Comparison of ENCODE assay signal across 8 cellular contexts in genomic region chr9:129834489-129835127, GRCh38. TPM values are rescaled to one million over a fixed set of nuclear protein-coding genes. Genes with fewer than 3 reads are reported as not detected.
A peak's percentile ranks its signal among the peaks of the same experiment; 100 is the strongest.
DNase-seq lines count a peak whose midpoint lies in the region; ATAC-seq, FAIRE-seq and TF ChIP-seq lines count a peak whose summit lies in the region.

No MANE protein-coding gene starts in this region.

- no peak for TF ChIP-seq RAD21 in H1 (IDR thresholded peaks at IDR 0.05 in 1 of 2, conservative IDR thresholded peaks at IDR 0.05 in 1 of 2; ENCODE audit: low read depth in 2 of 2, low read length in 2 of 2)

- no peak overlapping the region for H4K5ac ChIP-seq in H1 (ENCODE audit: insufficient read length, low read depth, low read length)

- peak overlapping the region; percentile 80 to 100 (median 99) for H3K4me3 ChIP-seq in H1 (ENCODE audit: extremely low read depth in 1 of 4, insufficient read depth in 2 of 4, low read depth in 3 of 4, low read length in 4 of 4)
- H3K4me3 ChIP-seq in aorta (ENCODE audit: low read length in 2 of 2): peak overlapping the region; percentile 66 to 72

- peak overlapping the region in 3 of 4 experiments; percentile 69 to 73 (median 71); a peak in 6 of 7 replicates for H3K9ac ChIP-seq in H1 (replicated peaks in 1 of 4; ENCODE audit: extremely low read depth in 1 of 4, low read depth in 3 of 4, low read length in 3 of 4)

- WGBS in H1 (ENCODE audit: extremely low coverage in 1 of 2, insufficient coverage in 1 of 2, insufficient read length in 1 of 2, insufficient replicate concordance in 2 of 2, low coverage in 1 of 2, low lambda C conversion rate in 2 of 2, missing lambda C conversion rate in 1 of 2), 2 experiments: 9% methylated on average over 32 of the region's 32 CpGs; no CpG with 5 or more reads in 1 of the 2 experiments
- 1% methylated on average over 32 of the region's 32 CpGs for WGBS in aorta, 2 donors

- peak overlapping the region; percentile 90; the same call in 1 of the 2 replicates for H4K8ac ChIP-seq in H1 (ENCODE audit: extremely low read depth, insufficient read depth, low read length)

- H3K9me3 Mint-ChIP-seq in WTC11 (no peaks in the 10 kb centered on the region), naive B cell (no peaks in the 10 kb centered on the region)

- peaks cover 6 to 20% (median 15%) of the 10 kb centered on the region in 4 experiments; a peak in 7 of 8 replicates for H3K36me3 ChIP-seq in H1 (ENCODE audit: control insufficient read depth in 2 of 4, insufficient read depth in 4 of 4, low read length in 3 of 4)
- H3K36me3 ChIP-seq in aorta (ENCODE audit: control insufficient read depth in 1 of 2, insufficient read depth in 2 of 2, low read length in 1 of 2): peaks cover 2 to 8% of the 10 kb centered on the region in 2 donors

- no peak overlapping the region for H3K4ac ChIP-seq in H1 (replicated peaks; ENCODE audit: insufficient read length, low read depth, low read length)

- peaks cover 0 to 2% of the 10 kb centered on the region in 2 experiments for H4K20me1 ChIP-seq in H1 (replicated peaks in 1 of 2; ENCODE audit: control insufficient read depth in 1 of 2, insufficient read depth in 2 of 2, low read length in 2 of 2)

- H3K79me2 ChIP-seq in H1 (ENCODE audit: control insufficient read depth in 1 of 2, insufficient read depth in 2 of 2, low read length in 2 of 2): peaks cover 0 to 12% of the 10 kb centered on the region in 2 experiments; a peak in 2 of 4 replicates

- POLR2A ChIA-PET in WTC11 (lab: Charles Lee): interaction anchor here (0.6 to 1.5 kb wide), 2 partner anchors 11 to 219 kb away, joined by 3 to 4 read pairs; partner anchors contain the start of genes GPR107 and TOR1A
- POLR2A ChIA-PET in H1 (lab: Charles Lee; ENCODE audit: partially characterized antibody): interaction anchor here (0.8 to 1.0 kb wide), 4 partner anchors 8 to 51 kb away, joined by 3 read pairs; partner anchors contain the start of genes TOR1A and TOR1B

- H3K9me3 ChIP-seq in H1 (ENCODE audit: insufficient read depth in 2 of 2, low read depth in 1 of 2, low read length in 1 of 2): no peaks in the 10 kb centered on the region
- no peaks in the 10 kb centered on the region for H3K9me3 ChIP-seq in aorta (ENCODE audit: control insufficient read depth, low read length)

- H2BK15ac ChIP-seq in H1 (ENCODE audit: low read length): no peak overlapping the region

- TF ChIP-seq CTCF in WTC11 (IDR thresholded peaks at IDR 0.05) (no peak), H1 (IDR thresholded peaks at IDR 0.05; ENCODE audit: control extremely low read depth in 1 of 3, insufficient read depth in 1 of 3, low read depth in 1 of 3, low read length in 3 of 3) (no peak)

- CTCF ChIA-PET in WTC11 (lab: Charles Lee) (interaction anchor here (0.6 kb wide), 1 partner anchor 107 kb away, joined by 4 read pairs; no protein-coding TSS in a partner anchor), H1 (lab: Charles Lee; ENCODE audit: partially characterized antibody) (interaction anchor here (0.6 to 1.1 kb wide), 3 partner anchors 12 to 573 kb away, joined by 3 to 4 read pairs (median 3); no protein-coding TSS in a partner anchor)

- no peak for TF ChIP-seq EP300 in H1 (IDR thresholded peaks at IDR 0.05; ENCODE audit: borderline replicate concordance in 1 of 2, low read depth in 2 of 2, low read length in 2 of 2)

- no peak overlapping the region for H2BK5ac ChIP-seq in H1 (ENCODE audit: low read depth, low read length)

- H3K27me3 ChIP-seq in H1 (replicated peaks in 1 of 4; ENCODE audit: control insufficient read depth in 3 of 4, extremely low read depth in 1 of 4, insufficient read depth in 3 of 4, low read length in 3 of 4) (no peaks in the 10 kb centered on the region; a peak in 1 of 7 replicates), aorta (ENCODE audit: control insufficient read depth in 1 of 2, insufficient read depth in 2 of 2, low read length in 1 of 2) (no peaks in the 10 kb centered on the region)

- no peak overlapping the region for H2BK12ac ChIP-seq in H1 (ENCODE audit: low read depth, low read length)

- H3K79me1 ChIP-seq in H1 (ENCODE audit: low read depth, low read length): peaks cover 2% of the 10 kb centered on the region

- H3K4me1 Mint-ChIP-seq in WTC11 (peaks cover 51% of the 10 kb centered on the region), naive B cell (peaks cover 41 to 58% (median 54%) of the 10 kb centered on the region in 3 donors)

- peak overlapping the region; percentile 17 for H4K91ac ChIP-seq in H1 (replicated peaks; ENCODE audit: insufficient read length, low read length)

- H2AK5ac ChIP-seq in H1 (ENCODE audit: low read depth, low read length): no peak overlapping the region

- peak overlapping the region; percentile 47; the same call in 1 of the 2 replicates for H2AFZ ChIP-seq in H1 (ENCODE audit: low read length)

- no peak overlapping the region for H3K18ac ChIP-seq in H1 (ENCODE audit: extremely low read depth, low read length)

- H3K4me2 ChIP-seq in H1 (ENCODE audit: insufficient read depth in 1 of 2, low read depth in 2 of 2, low read length in 2 of 2): peak overlapping the region; percentile 87 to 97

- no peaks in the 10 kb centered on the region for H3K27me3 Mint-ChIP-seq in WTC11 (ENCODE audit: low read depth)
- no peaks in the 10 kb centered on the region for H3K27me3 Mint-ChIP-seq in naive B cell

- H3K23ac ChIP-seq in H1 (ENCODE audit: insufficient read length): no peak overlapping the region

- no peak overlapping the region for H2BK120ac ChIP-seq in H1 (replicated peaks; ENCODE audit: low read depth, low read length)

- peaks cover 6% of the 10 kb centered on the region for H3K23me2 ChIP-seq in H1 (ENCODE audit: low read depth, low read length)

- H3K27ac ChIP-seq in H1 (ENCODE audit: low read depth, low read length) (no peak overlapping the region), aorta (ENCODE audit: low read depth in 1 of 2, low read length in 2 of 2) (peak overlapping the region in 1 of 2 donors; percentile 37)

- intact Hi-C loops in aorta (cut with DNase I): loop anchor here in 1 of 2 donors (5.0 kb wide), 1 partner anchor 53 kb away; no protein-coding TSS in a partner anchor

- H2BK20ac ChIP-seq in H1 (ENCODE audit: low read length): no peak overlapping the region

- DNase-seq in activated T-cell treated with anti-CD3 and anti-CD28 coated beads for 4 hours (peak; percentile 35), WTC11 (ENCODE audit: low spot score) (no peak), H1 (ENCODE audit: low read depth in 1 of 2, low spot score in 2 of 2) (no peak), naive B cell (peak; percentile 36), aorta (no peak), amniotic stem cell (lab: John Stamatoyannopoulos, UW) (no peak)
- no peak for DNase-seq in activated T-cell treated with anti-CD3 and anti-CD28 coated beads, Interleukin-2, amount 50 U/mL, for 1 hour

- H3K4me1 ChIP-seq in H1 (replicated peaks in 1 of 4; ENCODE audit: control insufficient read depth in 3 of 4, insufficient read depth in 4 of 4, low read length in 3 of 4) (peaks cover 5 to 11% (median 7%) of the 10 kb centered on the region in 4 experiments; a peak in 6 of 7 replicates), aorta (ENCODE audit: control insufficient read depth in 1 of 2, insufficient read depth in 2 of 2, low read length in 2 of 2) (no peaks in the 10 kb centered on the region)

- peak in 1 of 2 experiments; percentile 1; a peak in 1 of 3 replicates for TF ChIP-seq POLR2A in H1 (IDR thresholded peaks at IDR 0.05; ENCODE audit: control extremely low read depth in 1 of 2, low read depth in 2 of 2, low read length in 2 of 2)

- no peak for FAIRE-seq in H1 (lab: Jason Lieb, UNC)

- H3K4me3 Mint-ChIP-seq in WTC11: peak overlapping the region; percentile 99
- peak overlapping the region; percentile 95 to 99 (median 97) for H3K4me3 Mint-ChIP-seq in naive B cell

- ATAC-seq in HG03354 (IDR thresholded peaks at IDR 0.05; ENCODE audit: poor library complexity, severe bottlenecking, unreplicated experiment) (peak; percentile 27), WTC11 (peak; percentile 2; the same call in 1 of the 2 replicates), naive B cell (ENCODE audit: low read depth in 2 of 2) (peak; percentile 22 to 39), aorta (ENCODE audit: low FRiP score) (peak; percentile 9)

- H3K27ac Mint-ChIP-seq in WTC11 (peak overlapping the region; percentile 98), naive B cell (peak overlapping the region; percentile 96 to 100 (median 98))

- peaks cover 24% of the 10 kb centered on the region for H3K36me3 Mint-ChIP-seq in WTC11
- H3K36me3 Mint-ChIP-seq in naive B cell: peaks cover 0 to 3% of the 10 kb centered on the region in 2 donors

- peak overlapping the region; percentile 60 for H3K56ac ChIP-seq in H1 (replicated peaks; ENCODE audit: insufficient read length, low read depth, low read length)

- no peak overlapping the region for H3K14ac ChIP-seq in H1 (ENCODE audit: insufficient read length)

RNA-seq across cellular contexts. Expression of gene C9orf78, which starts 0.5 kb away (rescaled TPM):
- total RNA-seq in WTC11 (2021) (34.1 to 36.8 TPM (median 36.4 TPM) in 3 replicates), aorta (10 to 100 TPM; 33.8 to 38.1 TPM)
- total RNA-seq in H1 (2021; fragmentation: NEBNext Ultra II Directional; extraction: Animal tissue kit (Norgen Biotek cat#: 25700)): 40.6 and 47.7 TPM in 2 replicates
- polyA plus RNA-seq in H1 (2011; rRNA removed) (16.7 and 17.4 TPM in 2 replicates), naive B cell (ENCODE audit: low read depth in 6 of 6) (100 to 1,000 TPM; 100 to 148 (median 120) TPM), aorta (10 to 100 TPM; 67.5 to 93.0 TPM)
- 41.3 TPM for polyA plus RNA-seq in H1 (2011; cell fraction: cytosol; rRNA removed)
- 7.4 TPM for polyA plus RNA-seq in H1 (2011; cell fraction: nucleus; rRNA removed)
- 50.4 to 64.0 TPM (median 54.5 TPM) in 4 replicates for polyA plus RNA-seq in H1 (2012, experiment 1 of 2)
- polyA plus RNA-seq in H1 (2012, experiment 2 of 2): 10.5 TPM
- 32.3 TPM for polyA plus RNA-seq in H1 (2013, experiment 1 of 2)
- 35.3 TPM for polyA plus RNA-seq in H1 (2013, experiment 2 of 2)
- polyA minus RNA-seq in H1 (2011; rRNA and poly(A)+ RNA removed): 5.0 and 8.7 TPM in 2 replicates
- polyA minus RNA-seq in H1 (2011; cell fraction: cytosol; rRNA and poly(A)+ RNA removed): 17.6 TPM
- 6.8 TPM for polyA minus RNA-seq in H1 (2011; cell fraction: nucleus; rRNA and poly(A)+ RNA removed)

RNA-seq across cellular contexts. Expression of gene USP20, which starts 0.7 kb away (rescaled TPM):
- total RNA-seq in WTC11 (2021) (23.7 to 29.3 TPM (median 24.0 TPM) in 3 replicates), aorta (10 to 100 TPM; 36.4 to 54.2 TPM)
- total RNA-seq in H1 (2021; fragmentation: NEBNext Ultra II Directional; extraction: Animal tissue kit (Norgen Biotek cat#: 25700)): 13.4 and 17.9 TPM in 2 replicates
- polyA plus RNA-seq in H1 (2011; rRNA removed) (23.0 and 35.0 TPM in 2 replicates), naive B cell (ENCODE audit: low read depth in 6 of 6) (10 to 100 TPM; 12.7 to 23.9 (median 14.9) TPM), aorta (100 to 1,000 TPM in 1 of 2 donors, 10 to 100 TPM in 1; 15.9 to 108 TPM)
- 19.8 TPM for polyA plus RNA-seq in H1 (2011; cell fraction: cytosol; rRNA removed)
- 91.3 TPM for polyA plus RNA-seq in H1 (2011; cell fraction: nucleus; rRNA removed)
- 14.6 to 23.3 TPM (median 18.9 TPM) in 4 replicates for polyA plus RNA-seq in H1 (2012, experiment 1 of 2)
- polyA plus RNA-seq in H1 (2012, experiment 2 of 2): 11.5 TPM
- 7.0 TPM for polyA plus RNA-seq in H1 (2013, experiment 1 of 2)
- polyA plus RNA-seq in H1 (2013, experiment 2 of 2): 5.9 TPM
- polyA minus RNA-seq in H1 (2011; rRNA and poly(A)+ RNA removed): 12.4 and 12.7 TPM in 2 replicates
- polyA minus RNA-seq in H1 (2011; cell fraction: cytosol; rRNA and poly(A)+ RNA removed): 15.6 TPM
- polyA minus RNA-seq in H1 (2011; cell fraction: nucleus; rRNA and poly(A)+ RNA removed): 11.1 TPM

RNA-seq across cellular contexts. Expression of gene TOR1A, which starts 10.7 kb away (rescaled TPM):
- total RNA-seq in WTC11 (2021) (27.7 to 32.7 TPM (median 28.7 TPM) in 3 replicates), aorta (10 to 100 TPM; 27.1 to 29.0 TPM)
- 32.7 and 37.6 TPM in 2 replicates for total RNA-seq in H1 (2021; fragmentation: NEBNext Ultra II Directional; extraction: Animal tissue kit (Norgen Biotek cat#: 25700))
- polyA plus RNA-seq in H1 (2011; rRNA removed) (46.6 and 46.7 TPM in 2 replicates), naive B cell (ENCODE audit: low read depth in 6 of 6) (10 to 100 TPM; 47.1 to 70.0 (median 62.7) TPM), aorta (10 to 100 TPM; 25.2 to 25.7 TPM)
- polyA plus RNA-seq in H1 (2011; cell fraction: cytosol; rRNA removed): 52.9 TPM
- 30.3 TPM for polyA plus RNA-seq in H1 (2011; cell fraction: nucleus; rRNA removed)
- 36.1 to 37.5 TPM (median 36.5 TPM) in 4 replicates for polyA plus RNA-seq in H1 (2012, experiment 1 of 2)
- polyA plus RNA-seq in H1 (2012, experiment 2 of 2): 39.5 TPM
- 52.1 TPM for polyA plus RNA-seq in H1 (2013, experiment 1 of 2)
- 59.4 TPM for polyA plus RNA-seq in H1 (2013, experiment 2 of 2)
- 44.0 and 50.0 TPM in 2 replicates for polyA minus RNA-seq in H1 (2011; rRNA and poly(A)+ RNA removed)
- 25.8 TPM for polyA minus RNA-seq in H1 (2011; cell fraction: cytosol; rRNA and poly(A)+ RNA removed)
- 24.8 TPM for polyA minus RNA-seq in H1 (2011; cell fraction: nucleus; rRNA and poly(A)+ RNA removed)

RNA-seq across cellular contexts. Expression of gene TOR1B, which starts 31.6 kb away (rescaled TPM):
- 18.3 to 19.2 TPM (median 18.8 TPM) in 3 replicates for total RNA-seq in WTC11 (2021)
- 17.4 and 19.2 TPM in 2 replicates for total RNA-seq in H1 (2021; fragmentation: NEBNext Ultra II Directional; extraction: Animal tissue kit (Norgen Biotek cat#: 25700))
- 11.4 and 13.4 TPM in 2 replicates for polyA plus RNA-seq in H1 (2011; rRNA removed)
- 15.3 TPM for polyA plus RNA-seq in H1 (2011; cell fraction: cytosol; rRNA removed)
- 14.0 TPM for polyA plus RNA-seq in H1 (2011; cell fraction: nucleus; rRNA removed)
- polyA plus RNA-seq in H1 (2012, experiment 1 of 2): 12.5 to 14.1 TPM (median 13.7 TPM) in 4 replicates
- 8.6 TPM for polyA plus RNA-seq in H1 (2012, experiment 2 of 2)
- polyA plus RNA-seq in H1 (2013, experiment 1 of 2): 18.0 TPM
- polyA plus RNA-seq in H1 (2013, experiment 2 of 2): 20.0 TPM
- 11.8 and 18.7 TPM in 2 replicates for polyA minus RNA-seq in H1 (2011; rRNA and poly(A)+ RNA removed)
- 8.9 TPM for polyA minus RNA-seq in H1 (2011; cell fraction: cytosol; rRNA and poly(A)+ RNA removed)
- polyA minus RNA-seq in H1 (2011; cell fraction: nucleus; rRNA and poly(A)+ RNA removed): 12.2 TPM
- 10 to 100 TPM in 4 of 6 donors, 1 to 10 TPM in 2; 8.2 to 26.0 (median 12.3) TPM for polyA plus RNA-seq in naive B cell (ENCODE audit: low read depth in 6 of 6)
- total RNA-seq in aorta: 10 to 100 TPM; 20.4 to 24.3 TPM
- polyA plus RNA-seq in aorta: 10 to 100 TPM; 11.4 to 19.5 TPM

Comparison
In these comparisons a context has a peak if more than half of its experiments do, and no peak if none do; other contexts are left out.
1. DNase-seq: peak in activated T-cell treated with anti-CD3 and anti-CD28 coated beads for 4 hours (single experiment) and naive B cell (single experiment); none in activated T-cell treated with anti-CD3 and anti-CD28 coated beads, Interleukin-2, amount 50 U/mL, for 1 hour (single experiment), WTC11 (single experiment), H1 (0 of 2), aorta (0 of 2) and amniotic stem cell (single experiment).
2. Peak in every context shown above with its lines, with median percentiles within 50 percentile points of each other: ATAC-seq.